8 cellular contexts compared by ENCODE assay signal in the genomic region with DNA sequence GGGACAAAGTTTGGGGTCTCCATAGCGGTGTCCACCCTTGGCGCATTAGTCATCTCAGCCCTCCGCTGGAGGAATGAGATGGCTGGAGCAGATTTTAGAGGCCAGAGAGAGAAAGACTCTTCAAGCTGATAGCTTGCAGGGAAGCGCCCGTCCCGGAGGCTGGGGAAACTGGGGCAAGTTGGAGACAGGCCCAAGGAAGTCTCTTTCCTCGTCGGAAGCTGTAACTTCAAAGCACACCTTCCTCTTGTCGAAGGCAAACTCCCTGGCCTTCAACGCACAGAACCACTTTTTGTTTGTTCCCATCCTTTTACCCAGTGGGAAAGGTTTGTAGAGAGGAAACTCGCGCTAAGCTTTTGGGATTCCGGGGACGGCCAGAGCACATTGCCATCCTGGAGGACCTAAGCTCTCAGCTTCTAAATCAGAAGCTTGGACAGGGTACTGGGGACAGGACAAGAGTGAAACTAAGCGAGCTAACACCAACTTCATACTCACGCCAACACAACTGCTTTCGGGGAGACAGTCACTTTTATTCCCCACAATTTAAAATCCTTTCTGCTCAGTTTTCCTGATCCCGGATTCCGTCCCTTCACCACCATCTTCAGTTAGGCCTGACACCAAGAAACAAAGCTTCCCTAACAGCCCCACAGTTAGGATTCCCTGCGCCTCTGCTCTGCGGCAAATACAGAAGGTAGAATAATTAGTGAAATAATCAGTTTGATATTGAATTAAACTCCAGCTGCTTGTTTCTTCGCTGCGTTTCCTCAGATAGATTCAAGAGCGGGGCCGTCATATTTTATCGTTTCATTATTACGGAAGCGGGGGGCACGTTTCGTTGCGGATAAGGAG. TPM values are rescaled to one million over a fixed set of nuclear protein-coding genes. Genes with fewer than 3 reads are reported as not detected.
DNase-seq lines count a peak whose midpoint lies in the region; ATAC-seq, FAIRE-seq and TF ChIP-seq lines count a peak whose summit lies in the region.

No MANE protein-coding gene starts in this region.

- no peak for ATAC-seq in A549
- no peak for ATAC-seq in HG03378 (IDR thresholded peaks at IDR 0.05; ENCODE audit: unreplicated experiment)
- ATAC-seq in HG03139 (IDR thresholded peaks at IDR 0.05; ENCODE audit: unreplicated experiment): no peak
- no peak for ATAC-seq in GM21423 (IDR thresholded peaks at IDR 0.05; ENCODE audit: unreplicated experiment)

- peaks cover 2% of the 10 kb centered on the region for H3K4me1 Mint-ChIP-seq in astrocyte (ENCODE audit: low read depth, unreplicated experiment)

- peaks cover 17% of the 10 kb centered on the region for H3K9me3 Mint-ChIP-seq in astrocyte (ENCODE audit: unreplicated experiment)

- DNase-seq in A549 (ENCODE audit: low read depth in 1 of 2, low spot score in 1 of 2) (no peak), GM13977 (ENCODE audit: low spot score) (peak; percentile 40), astrocyte (ENCODE audit: low read depth) (no peak), DMS79 (lab: John Stamatoyannopoulos, UW) (no peak)

- 87% methylated on average over 31 of the region's 31 CpGs for WGBS in A549 (ENCODE audit: missing lambda C conversion rate)

- TF ChIP-seq POLR2A in A549 (IDR thresholded peaks at IDR 0.05; ENCODE audit: low read length): no peak

- H3K4me1 ChIP-seq in A549 (peaks cover 4% of the 10 kb centered on the region; the same call in 2 of the 3 replicates), astrocyte (ENCODE audit: insufficient read depth, low read length) (peaks cover 17% of the 10 kb centered on the region), mononuclear cell (ENCODE audit: insufficient read depth, low read length) (peaks cover 37% of the 10 kb centered on the region)

- H3K4me3 ChIP-seq in A549: peak overlapping the region; percentile 58; the same call in 2 of the 3 replicates
- H3K4me3 ChIP-seq in astrocyte (ENCODE audit: insufficient read depth, low read depth, low read length): no peak overlapping the region
- peak overlapping the region; percentile 6 for H3K4me3 ChIP-seq in mononuclear cell (ENCODE audit: low read length)

- H3K36me3 Mint-ChIP-seq in astrocyte (ENCODE audit: low read depth, unreplicated experiment): no peaks in the 10 kb centered on the region

- FAIRE-seq in A549 (lab: Jason Lieb, UNC) (no peak), astrocyte (lab: Jason Lieb, UNC) (no peak)

- CTCF ChIA-PET in A549 (lab: Yijun Ruan, JAX): interaction anchor here (0.6 to 6.1 kb wide), 20 partner anchors 9 to 614 kb away, joined by 3 to 74 read pairs (median 6); no protein-coding TSS in a partner anchor

- in situ Hi-C loops in GM13977 (cut with MboI; ENCODE audit: low pct_unique_long_range_greater_than_20kb, low sequenced_read_pairs, unreplicated experiment): no loop called here

- POLR2A ChIA-PET in A549 (lab: Yijun Ruan, JAX): no interaction called here

- no peaks in the 10 kb centered on the region for H3K79me2 ChIP-seq in astrocyte (ENCODE audit: insufficient read depth, low read length)

- H2AFZ ChIP-seq in astrocyte (ENCODE audit: low read depth, low read length): peak overlapping the region; percentile 21

- H3K4me2 ChIP-seq in A549: peak overlapping the region; percentile 95
- H3K4me2 ChIP-seq in astrocyte (ENCODE audit: low read length): peak overlapping the region; percentile 73

- no peaks in the 10 kb centered on the region for H3K36me3 ChIP-seq in astrocyte (ENCODE audit: insufficient read depth, low read length)

- H3K4me3 Mint-ChIP-seq in astrocyte (ENCODE audit: unreplicated experiment): no peak overlapping the region

- H3K27me3 ChIP-seq in astrocyte (ENCODE audit: insufficient read depth, low read length): peaks cover 95% of the 10 kb centered on the region
- H3K27me3 ChIP-seq in mononuclear cell (ENCODE audit: insufficient read depth, low read length): peaks cover 96% of the 10 kb centered on the region

- TF ChIP-seq CTCF in A549 (IDR thresholded peaks at IDR 0.05): no peak
- no peak for TF ChIP-seq CTCF in GM13977 (IDR thresholded peaks at IDR 0.05; ENCODE audit: extremely low read depth, insufficient read depth, missing control alignments)
- no peak for TF ChIP-seq CTCF in astrocyte (IDR thresholded peaks at IDR 0.05; ENCODE audit: insufficient read depth, low read depth, low read length)

- no peak for TF ChIP-seq EP300 in A549 (IDR thresholded peaks at IDR 0.05)

- H3K27me3 Mint-ChIP-seq in astrocyte (ENCODE audit: low read depth, unreplicated experiment): peaks cover 88% of the 10 kb centered on the region

- peak overlapping the region; percentile 72 for H3K27ac Mint-ChIP-seq in astrocyte (ENCODE audit: unreplicated experiment)

- TF ChIP-seq RAD21 in A549 (conservative IDR thresholded peaks at IDR 0.05 in 1 of 2, IDR thresholded peaks at IDR 0.05 in 1 of 2): no peak

- peaks cover 10% of the 10 kb centered on the region for H4K20me1 ChIP-seq in astrocyte (ENCODE audit: insufficient read depth, low read length)

- H3K9me3 ChIP-seq in A549: no peaks in the 10 kb centered on the region
- H3K9me3 ChIP-seq in astrocyte (ENCODE audit: insufficient read depth, low read depth, low read length): no peaks in the 10 kb centered on the region
- H3K9me3 ChIP-seq in mononuclear cell (ENCODE audit: low read depth, low read length): no peaks in the 10 kb centered on the region

- H3K27ac ChIP-seq in A549: no peak overlapping the region; a peak in 1 of 6 replicates
- no peak overlapping the region for H3K27ac ChIP-seq in astrocyte (ENCODE audit: low read depth, low read length)

- H3K9ac ChIP-seq in astrocyte (ENCODE audit: low read length): no peak overlapping the region

TF ChIP-seq in A549, 52 proteins besides CTCF, POLR2A, EP300 and RAD21 (continues in another document):
- TF ChIP-seq, protein P1, sequence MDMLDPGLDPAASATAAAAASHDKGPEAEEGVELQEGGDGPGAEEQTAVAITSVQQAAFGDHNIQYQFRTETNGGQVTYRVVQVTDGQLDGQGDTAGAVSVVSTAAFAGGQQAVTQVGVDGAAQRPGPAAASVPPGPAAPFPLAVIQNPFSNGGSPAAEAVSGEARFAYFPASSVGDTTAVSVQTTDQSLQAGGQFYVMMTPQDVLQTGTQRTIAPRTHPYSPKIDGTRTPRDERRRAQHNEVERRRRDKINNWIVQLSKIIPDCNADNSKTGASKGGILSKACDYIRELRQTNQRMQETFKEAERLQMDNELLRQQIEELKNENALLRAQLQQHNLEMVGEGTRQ (IDR thresholded peaks at IDR 0.05): no peak
- TF ChIP-seq, protein P2, sequence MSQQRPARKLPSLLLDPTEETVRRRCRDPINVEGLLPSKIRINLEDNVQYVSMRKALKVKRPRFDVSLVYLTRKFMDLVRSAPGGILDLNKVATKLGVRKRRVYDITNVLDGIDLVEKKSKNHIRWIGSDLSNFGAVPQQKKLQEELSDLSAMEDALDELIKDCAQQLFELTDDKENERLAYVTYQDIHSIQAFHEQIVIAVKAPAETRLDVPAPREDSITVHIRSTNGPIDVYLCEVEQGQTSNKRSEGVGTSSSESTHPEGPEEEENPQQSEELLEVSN (IDR thresholded peaks at IDR 0.05; ENCODE audit: borderline replicate concordance, low read depth): no peak
- TF ChIP-seq RFX5 (IDR thresholded peaks at IDR 0.05) (no peak), CEBPB (IDR thresholded peaks at IDR 0.05) (no peak), CHD2 (IDR thresholded peaks at IDR 0.05; ENCODE audit: low read length, partially characterized antibody) (no peak), HOXA7 (CRISPR knock-in tag; IDR thresholded peaks at IDR 0.05) (no peak), SREBF2 (IDR thresholded peaks at IDR 0.05) (no peak), NPAS2 (CRISPR knock-in tag; IDR thresholded peaks at IDR 0.05; ENCODE audit: borderline replicate concordance) (no peak), BHLHE40 (IDR thresholded peaks at IDR 0.05; ENCODE audit: low read depth, low read length) (no peak), KDM5A (IDR thresholded peaks at IDR 0.05) (no peak), FOSL2 (IDR thresholded peaks at IDR 0.05) (no peak), FOSL2 (CRISPR knock-in tag; IDR thresholded peaks at IDR 0.05) (no peak), NR3C1 (IDR thresholded peaks at IDR 0.05) (no peak), RARB (CRISPR knock-in tag; IDR thresholded peaks at IDR 0.05) (no peak), CBX2 (IDR thresholded peaks at IDR 0.05; ENCODE audit: borderline replicate concordance, low read depth) (no peak)
- TF ChIP-seq, protein P3, sequence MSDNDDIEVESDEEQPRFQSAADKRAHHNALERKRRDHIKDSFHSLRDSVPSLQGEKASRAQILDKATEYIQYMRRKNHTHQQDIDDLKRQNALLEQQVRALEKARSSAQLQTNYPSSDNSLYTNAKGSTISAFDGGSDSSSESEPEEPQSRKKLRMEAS (IDR thresholded peaks at IDR 0.05): no peak
- TF ChIP-seq, protein P4, sequence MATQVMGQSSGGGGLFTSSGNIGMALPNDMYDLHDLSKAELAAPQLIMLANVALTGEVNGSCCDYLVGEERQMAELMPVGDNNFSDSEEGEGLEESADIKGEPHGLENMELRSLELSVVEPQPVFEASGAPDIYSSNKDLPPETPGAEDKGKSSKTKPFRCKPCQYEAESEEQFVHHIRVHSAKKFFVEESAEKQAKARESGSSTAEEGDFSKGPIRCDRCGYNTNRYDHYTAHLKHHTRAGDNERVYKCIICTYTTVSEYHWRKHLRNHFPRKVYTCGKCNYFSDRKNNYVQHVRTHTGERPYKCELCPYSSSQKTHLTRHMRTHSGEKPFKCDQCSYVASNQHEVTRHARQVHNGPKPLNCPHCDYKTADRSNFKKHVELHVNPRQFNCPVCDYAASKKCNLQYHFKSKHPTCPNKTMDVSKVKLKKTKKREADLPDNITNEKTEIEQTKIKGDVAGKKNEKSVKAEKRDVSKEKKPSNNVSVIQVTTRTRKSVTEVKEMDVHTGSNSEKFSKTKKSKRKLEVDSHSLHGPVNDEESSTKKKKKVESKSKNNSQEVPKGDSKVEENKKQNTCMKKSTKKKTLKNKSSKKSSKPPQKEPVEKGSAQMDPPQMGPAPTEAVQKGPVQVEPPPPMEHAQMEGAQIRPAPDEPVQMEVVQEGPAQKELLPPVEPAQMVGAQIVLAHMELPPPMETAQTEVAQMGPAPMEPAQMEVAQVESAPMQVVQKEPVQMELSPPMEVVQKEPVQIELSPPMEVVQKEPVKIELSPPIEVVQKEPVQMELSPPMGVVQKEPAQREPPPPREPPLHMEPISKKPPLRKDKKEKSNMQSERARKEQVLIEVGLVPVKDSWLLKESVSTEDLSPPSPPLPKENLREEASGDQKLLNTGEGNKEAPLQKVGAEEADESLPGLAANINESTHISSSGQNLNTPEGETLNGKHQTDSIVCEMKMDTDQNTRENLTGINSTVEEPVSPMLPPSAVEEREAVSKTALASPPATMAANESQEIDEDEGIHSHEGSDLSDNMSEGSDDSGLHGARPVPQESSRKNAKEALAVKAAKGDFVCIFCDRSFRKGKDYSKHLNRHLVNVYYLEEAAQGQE (IDR thresholded peaks at IDR 0.05): no peak

RNA-seq across cellular contexts. Expression of a gene that starts 1.1 kb away (rescaled TPM):
- 1.2 and 1.6 TPM in 2 replicates for polyA plus RNA-seq in A549 (2011; rRNA removed)
- polyA plus RNA-seq in A549 (2012; cell fraction: cytosol; rRNA removed): 0.57 and 0.74 TPM in 2 replicates
- polyA plus RNA-seq in A549 (2012; cell fraction: nucleus; rRNA removed): 0.72 and 0.87 TPM in 2 replicates
- polyA plus RNA-seq in A549 (2017; fragmentation: RNase III; extraction: RNeasy Plus Mini Kit Qiagen cat#74134 plus additional on column Dnase treatment): 0.74 to 1.0 TPM (median 0.84 TPM) in 3 replicates
- polyA minus RNA-seq in A549 (2011; rRNA and poly(A)+ RNA removed): 0.83 and 1.7 TPM in 2 replicates
- total RNA-seq in astrocyte: not detected in 2 replicates
- 3.4 TPM for total RNA-seq in mononuclear cell
